17 cellular contexts compared by ENCODE assay signal in the genomic region with DNA sequence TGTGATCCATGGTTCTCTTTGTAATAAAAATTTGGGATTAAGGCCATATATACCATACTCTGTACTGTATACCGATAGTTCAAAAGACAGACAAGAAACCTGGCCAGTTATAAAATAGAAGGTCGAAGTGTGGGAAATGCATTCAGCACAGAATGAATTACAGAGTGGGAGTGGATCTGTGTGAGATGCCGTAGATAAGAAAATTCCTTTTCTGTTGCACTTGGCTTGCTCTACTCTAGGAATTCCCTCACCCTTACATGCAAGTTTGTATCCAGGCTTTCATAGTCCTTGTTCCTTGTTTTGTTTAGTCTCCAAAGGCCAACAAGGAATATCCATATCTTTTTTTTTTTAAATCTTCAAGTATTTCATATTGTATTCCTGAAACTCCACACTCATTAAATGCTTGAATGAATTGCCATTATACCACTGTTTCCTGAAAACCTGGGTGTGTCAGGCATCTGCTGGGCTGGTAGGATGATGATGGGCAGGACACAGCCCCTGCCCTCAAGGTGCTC. TPM values are rescaled to one million over a fixed set of nuclear protein-coding genes. Genes with fewer than 3 reads are reported as not detected.
A peak's percentile ranks its signal among the peaks of the same experiment; 100 is the strongest.
DNase-seq lines count a peak whose midpoint lies in the region; ATAC-seq and TF ChIP-seq lines count a peak whose summit lies in the region.
"Had no signal": no experiment of that assay in that cellular context is flagged by ENCODE, and none has a peak within 500 bp of the region (broad histone marks: within the 10 kb centered on the region; RNA-seq: fewer than 3 reads in every experiment).

No MANE protein-coding gene starts in this region.

- ATAC-seq in left cardiac atrium: peak; percentile 16 to 43
- ATAC-seq: left lobe of liver had no signal

- H3K27me3 Mint-ChIP-seq in chondrocyte (ENCODE audit: low read depth) (no peaks in the 10 kb centered on the region), type B pancreatic cell (no peaks in the 10 kb centered on the region)

- H4K20me1 ChIP-seq in MM.1S (ENCODE audit: insufficient read depth, low read length): no peaks in the 10 kb centered on the region

- H3K27ac ChIP-seq in left ventricle myocardium inferior (replicated peaks) (no peak overlapping the region), mesodermal cell (ENCODE audit: low read depth, low read length, severe bottlenecking) (peak overlapping the region; percentile 24), MM.1S (ENCODE audit: low read length) (no peak overlapping the region)
- H3K27ac ChIP-seq: cardiac muscle cell, SJSA1 had no signal

- no peaks in the 10 kb centered on the region for H3K9me3 Mint-ChIP-seq in chondrocyte (ENCODE audit: low read depth)
- no peaks in the 10 kb centered on the region for H3K9me3 Mint-ChIP-seq in type B pancreatic cell
- H3K9me3 Mint-ChIP-seq: stimulated activated naive CD8-positive, alpha-beta T cell treated with anti-CD3 and anti-CD28 coated beads, Interleukin-15, Interleukin-2, amounts not matched to agents 100 ng/mL and 50 ng/mL, for 24 hours had no signal

- no peaks in the 10 kb centered on the region for H3K9me2 ChIP-seq in MM.1S (replicated peaks; ENCODE audit: insufficient read depth, low read length)

- H3K27me3 ChIP-seq in left ventricle myocardium inferior (ENCODE audit: low read depth) (no peaks in the 10 kb centered on the region), MM.1S (replicated peaks; ENCODE audit: insufficient read depth, low read length) (no peaks in the 10 kb centered on the region)
- H3K27me3 ChIP-seq: cardiac muscle cell, SJSA1 had no signal

- H3K4me2 ChIP-seq in MM.1S (ENCODE audit: low read depth, low read length): no peak overlapping the region

- no peak for DNase-seq in left cardiac atrium
- no peak for DNase-seq in left ventricle myocardium inferior
- no peak for DNase-seq in chondrocyte (ENCODE audit: low spot score)
- no peak for DNase-seq in type B pancreatic cell (ENCODE audit: extremely low spot score, unreplicated experiment)
- DNase-seq in NCI-H69 (lab: John Stamatoyannopoulos, UW): no peak
- DNase-seq in MM.1S: no peak
- DNase-seq in OCI-M1 (lab: John Stamatoyannopoulos, UW): no peak
- DNase-seq: ACHN; activated CD8-positive, alpha-beta memory T cell treated with anti-CD3 and anti-CD28 coated beads for 24 hours; COR-L47; NCI-H2171 treated with DMSO at 0.1 percent for 48 hours had no signal

- H3K4me3 ChIP-seq in left ventricle myocardium inferior: no peak overlapping the region
- no peak overlapping the region for H3K4me3 ChIP-seq in mesodermal cell (ENCODE audit: extremely low read depth, insufficient read depth, low read length, poor library complexity, severe bottlenecking)
- H3K4me3 ChIP-seq in MM.1S (ENCODE audit: low read length): no peak overlapping the region
- H3K4me3 ChIP-seq: cardiac muscle cell, SJSA1, skin epidermis had no signal

- TF ChIP-seq CTCF in left ventricle myocardium inferior (IDR thresholded peaks at IDR 0.05; ENCODE audit: borderline replicate concordance): no peak
- no peak for TF ChIP-seq CTCF in chondrocyte (IDR thresholded peaks at IDR 0.05)
- TF ChIP-seq CTCF in type B pancreatic cell (conservative IDR thresholded peaks at IDR 0.05): no peak
- TF ChIP-seq CTCF in MM.1S (IDR thresholded peaks at IDR 0.05; ENCODE audit: low read length): no peak

- H3K36me3 ChIP-seq in left ventricle myocardium inferior (no peaks in the 10 kb centered on the region), mesodermal cell (ENCODE audit: control insufficient read depth, insufficient read depth, low read length) (peaks cover 3% of the 10 kb centered on the region), MM.1S (replicated peaks; ENCODE audit: insufficient read depth, low read length) (no peaks in the 10 kb centered on the region)
- H3K36me3 ChIP-seq: cardiac muscle cell had no signal

- H3K27ac Mint-ChIP-seq in chondrocyte (ENCODE audit: unreplicated experiment) (peak overlapping the region; percentile 75), type B pancreatic cell (peak overlapping the region; percentile 47)
- H3K27ac Mint-ChIP-seq: stimulated activated naive CD8-positive, alpha-beta T cell treated with anti-CD3 and anti-CD28 coated beads, Interleukin-15, Interleukin-2, amounts not matched to agents 100 ng/mL and 50 ng/mL, for 24 hours had no signal

- no peak overlapping the region for H2AFZ ChIP-seq in MM.1S (ENCODE audit: low read length)

- H3K79me2 ChIP-seq in MM.1S (ENCODE audit: low read length): peaks cover 96% of the 10 kb centered on the region

- H3K4me1 ChIP-seq in left ventricle myocardium inferior (peaks cover 73% of the 10 kb centered on the region), mesodermal cell (ENCODE audit: control insufficient read depth, insufficient read depth, low read length, poor library complexity, severe bottlenecking) (peaks cover 82% of the 10 kb centered on the region), MM.1S (ENCODE audit: low read length) (peaks cover 23% of the 10 kb centered on the region)

- no peaks in the 10 kb centered on the region for H3F3A ChIP-seq in MM.1S (ENCODE audit: insufficient read depth, low read length)

- H3K9me3 ChIP-seq in left ventricle myocardium inferior (replicated peaks) (no peaks in the 10 kb centered on the region), mesodermal cell (ENCODE audit: control insufficient read depth, low read length) (no peaks in the 10 kb centered on the region), MM.1S (replicated peaks; ENCODE audit: insufficient read depth, low read length) (no peaks in the 10 kb centered on the region)
- H3K9me3 ChIP-seq: SJSA1 had no signal

- no peak overlapping the region for H3K4me3 Mint-ChIP-seq in chondrocyte (ENCODE audit: unreplicated experiment)
- H3K4me3 Mint-ChIP-seq in type B pancreatic cell: peak overlapping the region; percentile 56
- H3K4me3 Mint-ChIP-seq: stimulated activated naive CD8-positive, alpha-beta T cell treated with anti-CD3 and anti-CD28 coated beads, Interleukin-15, Interleukin-2, amounts not matched to agents 100 ng/mL and 50 ng/mL, for 24 hours had no signal

- WGBS in mesodermal cell (ENCODE audit: insufficient coverage in 2 of 2), 2 experiments: 100% methylated on average over 1 of the region's 3 CpGs; no CpG with 5 or more reads in 1 of the 2 experiments

- intact Hi-C loops in left cardiac atrium (cut with DNase I): no loop called here
- intact Hi-C loops in left ventricle myocardium inferior (cut with micrococcal nuclease): no loop called here

- H3K36me3 Mint-ChIP-seq in chondrocyte (ENCODE audit: low read depth): no peaks in the 10 kb centered on the region
- H3K36me3 Mint-ChIP-seq in type B pancreatic cell: peaks cover 9% of the 10 kb centered on the region

- H3K4me1 Mint-ChIP-seq in chondrocyte (ENCODE audit: low read depth) (peaks cover 80% of the 10 kb centered on the region), type B pancreatic cell (ENCODE audit: unreplicated experiment) (peaks cover 75% of the 10 kb centered on the region)

- H3K9ac ChIP-seq in MM.1S (ENCODE audit: low read length): no peak overlapping the region

RNA-seq across cellular contexts. Expression of gene TEAD1, which starts 53.4 kb away (rescaled TPM):
- total RNA-seq in left cardiac atrium (10 to 100 TPM; 89.6 to 93.8 TPM), left ventricle myocardium inferior (121 TPM), chondrocyte (128 to 137 TPM (median 135 TPM) in 3 replicates), type B pancreatic cell (ENCODE audit: low replicate concordance) (91.8 and 99.3 TPM in 2 replicates)
- polyA plus RNA-seq in mesodermal cell (2013, experiment 1 of 2): 136 TPM
- polyA plus RNA-seq in mesodermal cell (2013, experiment 2 of 2): 133 TPM
